In genomic region chr3:192888121-192888520, GRCh38 we compare ENCODE assay signal across 15 cellular contexts. TPM values are rescaled to one million over a fixed set of nuclear protein-coding genes. Genes with fewer than 3 reads are reported as not detected.
DNase-seq lines count a peak whose midpoint lies in the region; ATAC-seq and TF ChIP-seq lines count a peak whose summit lies in the region.
"Had no signal": no experiment of that assay in that cellular context is flagged by ENCODE, and none has a peak within 500 bp of the region (broad histone marks: within the 10 kb centered on the region; RNA-seq: fewer than 3 reads in every experiment).

No MANE protein-coding gene starts in this region.

- no peak overlapping the region for H3K18ac ChIP-seq in H9 (ENCODE audit: insufficient read length, low read depth, low read length)
- H3K18ac ChIP-seq in trophoblast cell (ENCODE audit: low read length), result peak overlapping the region; percentile 99

- H3K4ac ChIP-seq in H9 (ENCODE audit: low read depth, low read length) (no peak overlapping the region), trophoblast cell (ENCODE audit: low read depth, low read length) (peak overlapping the region; percentile 57)

- H2BK120ac ChIP-seq in H9 (ENCODE audit: low read depth, low read length, poor library complexity, severe bottlenecking) (no peak overlapping the region), trophoblast cell (ENCODE audit: insufficient read depth, low read length, poor library complexity) (peak overlapping the region; percentile 39)

- H2BK12ac ChIP-seq in H9 (ENCODE audit: insufficient read length, low read depth, low read length), result no peak overlapping the region
- H2BK12ac ChIP-seq in trophoblast cell (ENCODE audit: low read length), result peak overlapping the region; percentile 44

- H3K9ac ChIP-seq in H9 (ENCODE audit: extremely low read depth, insufficient read length, low read length) (no peak overlapping the region), trophoblast cell (ENCODE audit: low read length) (no peak overlapping the region)

- H3K14ac ChIP-seq in H9 (ENCODE audit: insufficient read depth, low read length), result no peak overlapping the region
- peak overlapping the region; percentile 97 for H3K14ac ChIP-seq in trophoblast cell (ENCODE audit: low read length)

- H3K4me2 ChIP-seq in H9 (ENCODE audit: insufficient read depth, insufficient read length, low read length), result no peak overlapping the region
- H3K4me2 ChIP-seq in trophoblast cell (ENCODE audit: low read length), result no peak overlapping the region

- peaks cover 18% of the 10 kb centered on the region; the same call in 1 of the 2 replicates for H3K79me2 ChIP-seq in H9 (ENCODE audit: insufficient read depth, low read length)
- peaks cover 9% of the 10 kb centered on the region for H3K79me2 ChIP-seq in trophoblast cell (ENCODE audit: control insufficient read depth, insufficient read depth, low read length, poor library complexity)

- H3K27me3 Mint-ChIP-seq in H9 (ENCODE audit: low read depth), result no peaks in the 10 kb centered on the region
- H3K27me3 Mint-ChIP-seq: activated naive CD8-positive, alpha-beta T cell had no signal

- H3K79me1 ChIP-seq in H9 (ENCODE audit: insufficient read depth, low read depth, low read length, poor library complexity, severe bottlenecking) (peaks cover 3% of the 10 kb centered on the region), trophoblast cell (ENCODE audit: low read length) (peaks cover 17% of the 10 kb centered on the region)

- peaks cover 65 to 67% of the 10 kb centered on the region in 2 experiments for H3K4me1 Mint-ChIP-seq in H9

- ATAC-seq in SK-N-SH treated with all-trans-retinoic acid at 6 μM for 48 hours (peak; percentile 7), foreskin keratinocyte (no peak), HG03432 (IDR thresholded peaks at IDR 0.05; ENCODE audit: unreplicated experiment) (no peak), GM18867 (IDR thresholded peaks at IDR 0.05; ENCODE audit: unreplicated experiment) (no peak)

- no peaks in the 10 kb centered on the region; a peak in 1 of 7 replicates for H3K36me3 Mint-ChIP-seq in H9 (ENCODE audit: insufficient read depth in 1 of 3, low read depth in 3 of 3)
- H3K36me3 Mint-ChIP-seq: activated naive CD8-positive, alpha-beta T cell had no signal

- H2AFZ ChIP-seq in H9 (ENCODE audit: low read length) (no peak overlapping the region), trophoblast cell (ENCODE audit: insufficient read depth, low read length, poor library complexity) (no peak overlapping the region)
- H2AFZ ChIP-seq: PC-9 had no signal

- H3K27ac ChIP-seq in H9 (ENCODE audit: insufficient read length, low read depth, low read length) (no peak overlapping the region), foreskin keratinocyte (peak overlapping the region; percentile 68), trophoblast cell (ENCODE audit: low read depth, low read length) (peak overlapping the region; percentile 44)

- no peak overlapping the region for H3K4me3 ChIP-seq in trophoblast cell (ENCODE audit: low read depth, low read length)
- H3K4me3 ChIP-seq: PC-9 had no signal

- H3K56ac ChIP-seq in H9 (ENCODE audit: insufficient read length, low read depth, low read length), result no peak overlapping the region

- H3K9me3 ChIP-seq in H9 (ENCODE audit: control insufficient read depth, low read depth, low read length) (no peaks in the 10 kb centered on the region), trophoblast cell (ENCODE audit: insufficient read depth, low read depth, low read length) (peaks cover 2% of the 10 kb centered on the region)

- H3K4me3 Mint-ChIP-seq in H9, result peak overlapping the region in 1 of 2 experiments; percentile 56; a peak in 2 of 5 replicates
- H3K4me3 Mint-ChIP-seq: activated naive CD8-positive, alpha-beta T cell had no signal

- H4K5ac ChIP-seq in H9 (ENCODE audit: insufficient read length, low read depth, low read length), result no peak overlapping the region

- H4K12ac ChIP-seq in trophoblast cell (ENCODE audit: low read depth, low read length), result no peak overlapping the region

- H3K4me1 ChIP-seq in H9 (ENCODE audit: insufficient read depth, low read length), result peaks cover 18% of the 10 kb centered on the region
- peaks cover 74% of the 10 kb centered on the region for H3K4me1 ChIP-seq in foreskin keratinocyte
- H3K4me1 ChIP-seq in trophoblast cell (ENCODE audit: control insufficient read depth in 1 of 2, insufficient read depth in 2 of 2, low read length in 2 of 2), result peaks cover 13 to 15% of the 10 kb centered on the region in 2 experiments

- H3K27ac Mint-ChIP-seq in H9, result peak overlapping the region; percentile 64 to 95 (median 89)
- H3K27ac Mint-ChIP-seq: activated naive CD8-positive, alpha-beta T cell had no signal

- H3K27me3 ChIP-seq in H9 (ENCODE audit: insufficient read depth, low read length), result no peaks in the 10 kb centered on the region
- no peaks in the 10 kb centered on the region for H3K27me3 ChIP-seq in foreskin keratinocyte
- no peaks in the 10 kb centered on the region for H3K27me3 ChIP-seq in trophoblast cell (ENCODE audit: insufficient read depth, low read length)

- TF ChIP-seq CTCF in H9 (conservative IDR thresholded peaks at IDR 0.05), result no peak
- TF ChIP-seq CTCF in foreskin keratinocyte (conservative IDR thresholded peaks at IDR 0.05), result no peak

- H4K8ac ChIP-seq in H9 (replicated peaks; ENCODE audit: insufficient read length, low read depth, low read length), result no peak overlapping the region
- H4K8ac ChIP-seq in trophoblast cell (ENCODE audit: low read depth, low read length), result peak overlapping the region; percentile 4

- no CpG with 5 or more reads among the region's 4 CpGs for WGBS in H9 (ENCODE audit: extremely low coverage, insufficient read length, low lambda C conversion rate)
- WGBS in trophoblast cell (ENCODE audit: extremely low coverage, insufficient coverage, insufficient read length), result no CpG with 5 or more reads among the region's 4 CpGs

- no peak overlapping the region for H2BK5ac ChIP-seq in H9 (ENCODE audit: insufficient read length, low read length)
- peak overlapping the region; percentile 88 for H2BK5ac ChIP-seq in trophoblast cell (ENCODE audit: low read depth, low read length, poor library complexity)

- H3T11ph ChIP-seq in H9 (ENCODE audit: low read length), result no peak overlapping the region

- H2AK5ac ChIP-seq in H9 (ENCODE audit: insufficient read length, low read length), result no peak overlapping the region
- H2AK5ac ChIP-seq in trophoblast cell (ENCODE audit: low read length), result peak overlapping the region; percentile 72

- DNase-seq in H9, result no peak
- DNase-seq in foreskin keratinocyte, result no peak
- no peak for DNase-seq in trophoblast cell
- DNase-seq in SKM-1 treated with dmso at 0.1 percent for 144 hours (lab: John Stamatoyannopoulos, UW; ENCODE audit: unreplicated experiment), result no peak
- DNase-seq in NCI-H82 treated with DMSO at 0.1 percent for 48 hours (lab: John Stamatoyannopoulos, UW; ENCODE audit: unreplicated experiment), result no peak
- DNase-seq: activated CD8-positive, alpha-beta memory T cell treated with anti-CD3 and anti-CD28 coated beads, Interleukin-2, amount 50 U/mL, for 4 hours; C1 segment of cervical spinal cord; NCI-H187 treated with DMSO at 0.1 percent for 48 hours; NCI-H526 treated with DMSO at 0.1 percent for 48 hours; substantia nigra had no signal

- no peaks in the 10 kb centered on the region for H3K23me2 ChIP-seq in H9 (ENCODE audit: insufficient read length, low read depth, low read length, poor library complexity, severe bottlenecking)

- H3K9me3 Mint-ChIP-seq in H9, result no peaks in the 10 kb centered on the region; a peak in 1 of 5 replicates

- H3K23ac ChIP-seq in H9 (ENCODE audit: insufficient read length, low read depth, low read length), result no peak overlapping the region
- H3K23ac ChIP-seq in trophoblast cell (ENCODE audit: low read length), result no peak overlapping the region

- H4K20me1 ChIP-seq in H9 (ENCODE audit: control insufficient read depth, insufficient read depth, insufficient read length), result no peaks in the 10 kb centered on the region

- H4K91ac ChIP-seq in H9 (ENCODE audit: insufficient read length, low read depth, low read length), result no peak overlapping the region
- peak overlapping the region; percentile 81 for H4K91ac ChIP-seq in trophoblast cell (ENCODE audit: low read depth, low read length)

- H2BK15ac ChIP-seq in H9 (ENCODE audit: low read depth, low read length), result no peak overlapping the region

- no peaks in the 10 kb centered on the region for H3K36me3 ChIP-seq in trophoblast cell (ENCODE audit: control insufficient read depth in 1 of 2, insufficient read depth in 2 of 2, low read length in 2 of 2)

- no peak overlapping the region for H2BK20ac ChIP-seq in H9 (ENCODE audit: low read depth, low read length, poor library complexity, severe bottlenecking)

TF ChIP-seq in SK-N-SH treated with all-trans-retinoic acid at 6 μM for 48 hours, 23 proteins besides CTCF, POLR2A, EP300 and RAD21:
- TF ChIP-seq ISL1 (CRISPR knock-in tag; IDR thresholded peaks at IDR 0.05), result peak; percentile 36; the same call in 1 of the 2 replicates
- no peak for TF ChIP-seq TCF4 (CRISPR knock-in tag; IDR thresholded peaks at IDR 0.05; ENCODE audit: borderline replicate concordance)

RNA-seq across cellular contexts. Expression of gene MB21D2, which starts 29.5 kb away (rescaled TPM):
- 19.1 and 20.8 TPM in 2 replicates for total RNA-seq in H9 (2021)
- 16.4 and 16.5 TPM in 2 replicates for total RNA-seq in foreskin keratinocyte
- polyA plus RNA-seq in foreskin keratinocyte, result 6.9 and 8.2 TPM in 2 replicates
- polyA plus RNA-seq in trophoblast cell (2013), result 9.3 and 9.7 TPM in 2 replicates
